28 cellular contexts compared by ENCODE assay signal in the genomic region with DNA sequence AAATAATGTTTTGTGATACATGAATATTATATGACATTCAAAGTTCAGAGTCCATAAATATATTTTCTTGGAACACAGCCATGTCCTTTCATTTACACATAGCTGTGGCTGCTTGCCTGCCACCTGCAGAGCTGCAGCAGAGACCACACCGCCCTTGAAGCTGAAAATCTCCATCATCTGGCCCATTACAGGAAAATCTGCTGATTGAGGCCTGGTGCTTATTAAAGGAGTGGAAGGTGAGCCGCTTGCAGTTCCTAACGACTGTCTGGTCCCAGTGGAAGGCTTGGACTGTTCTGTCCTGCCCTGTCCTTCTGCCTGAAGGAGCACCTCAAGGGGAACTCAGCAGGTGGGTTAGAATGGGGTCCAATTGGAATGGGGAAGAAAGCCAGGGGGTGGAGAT.
"Had no signal": no experiment of that assay in that cellular context is flagged by ENCODE, and none has a peak within 500 bp of the region (broad histone marks: within the 10 kb centered on the region; RNA-seq: fewer than 3 reads in every experiment).

No MANE protein-coding gene starts in this region.

- H3K4me3 Mint-ChIP-seq: mesothelial cell of epicardium; naive B cell; natural killer cell treated with Interleukin-12 subunit alpha and Interleukin-12 subunit beta and Interleukin-15 and Interleukin-18, amount 100 ng/mL, for 72 hours; neural progenitor cell; stimulated activated naive CD8-positive, alpha-beta T cell treated with anti-CD3 and anti-CD28 coated beads, Interleukin-15, amount 100 ng/mL, for 72 hours had no signal

- H3K36me3 ChIP-seq: esophagus muscularis mucosa, gastroesophageal sphincter, heart right ventricle, left lung, neural progenitor cell, right lobe of liver, suprapubic skin, transverse colon, vagina had no signal

- H3K27ac Mint-ChIP-seq: mesothelial cell of epicardium; naive B cell; natural killer cell treated with Interleukin-12 subunit alpha and Interleukin-12 subunit beta and Interleukin-15 and Interleukin-18, amount 100 ng/mL, for 72 hours; neural progenitor cell; progenitor cell of endocrine pancreas; stimulated activated naive CD8-positive, alpha-beta T cell treated with anti-CD3 and anti-CD28 coated beads, Interleukin-15, amount 100 ng/mL, for 72 hours had no signal

- H3K27ac ChIP-seq: esophagus muscularis mucosa, foreskin keratinocyte, gastroesophageal sphincter, heart right ventricle, left lung, neural progenitor cell, parathyroid adenoma, right lobe of liver, suprapubic skin, transverse colon, vagina had no signal

- H3K27me3 ChIP-seq: foreskin keratinocyte, left lung, neural progenitor cell, right lobe of liver, suprapubic skin, transverse colon, vagina had no signal

- DNase-seq: dermis blood vessel endothelial cell; effector memory CD4-positive, alpha-beta T cell; foreskin keratinocyte; heart right ventricle; hippocampal formation; left cardiac atrium; left lung; mesenchymal stem cell; mucosa of descending colon; naive B cell; right lobe of liver; stimulated activated CD4-positive, alpha-beta T cell treated with anti-CD3 and anti-CD28 coated beads, Interleukin-12 subunit alpha, Interleukin-12 subunit beta, amount 100 ng/mL, for 4 hours; stimulated activated CD4-positive, alpha-beta T cell treated with anti-CD3 and anti-CD28 coated beads, Interleukin-1b, Interleukin-23, amount 100 ng/mL, for 48 hours; stimulated activated CD4-positive, alpha-beta T cell treated with anti-CD3 and anti-CD28 coated beads, Interleukin-4, amount 100 ng/mL, for 1 hour; stimulated activated CD8-positive, alpha-beta memory T cell treated with anti-CD3 and anti-CD28 coated beads, Interleukin-4, amount 100 ng/mL, for 48 hours; stimulated activated naive CD4-positive, alpha-beta T cell; stimulated activated naive CD8-positive, alpha-beta T cell treated with anti-CD3 and anti-CD28 coated beads, Interleukin-15, amount 100 ng/mL, for 72 hours; transverse colon had no signal

- H3K4me3 ChIP-seq: esophagus muscularis mucosa, gastroesophageal sphincter, heart right ventricle, left lung, mucosa of descending colon, neural progenitor cell, right lobe of liver, smooth muscle cell, suprapubic skin, transverse colon, vagina had no signal

- H3K36me3 Mint-ChIP-seq: mesothelial cell of epicardium; naive B cell; natural killer cell treated with Interleukin-12 subunit alpha and Interleukin-12 subunit beta and Interleukin-15 and Interleukin-18, amount 100 ng/mL, for 72 hours; neural progenitor cell had no signal

- H3K9me3 Mint-ChIP-seq: mesothelial cell of epicardium; natural killer cell treated with Interleukin-12 subunit alpha and Interleukin-12 subunit beta and Interleukin-15 and Interleukin-18, amount 100 ng/mL, for 72 hours; neural progenitor cell had no signal

- H3K9me3 ChIP-seq: esophagus muscularis mucosa, gastroesophageal sphincter, heart right ventricle, left lung, mucosa of descending colon, right lobe of liver, suprapubic skin, transverse colon, vagina had no signal

- H2AFZ ChIP-seq: neural progenitor cell, parathyroid adenoma had no signal

- H3K9ac ChIP-seq: neural progenitor cell, parathyroid adenoma had no signal

- H3K4me1 Mint-ChIP-seq: naive B cell; neural progenitor cell; stimulated activated naive CD8-positive, alpha-beta T cell treated with anti-CD3 and anti-CD28 coated beads, Interleukin-15, amount 100 ng/mL, for 72 hours had no signal

- H3K4me2 ChIP-seq: neural progenitor cell, smooth muscle cell had no signal

- H3K79me2 ChIP-seq: parathyroid adenoma had no signal

- H3K4me1 ChIP-seq: foreskin keratinocyte, heart right ventricle, left lung, neural progenitor cell, parathyroid adenoma, right lobe of liver, vagina had no signal

- ATAC-seq: foreskin keratinocyte; gastroesophageal sphincter; heart right ventricle; left cardiac atrium; left lung; mucosa of descending colon; natural killer cell treated with Interleukin-12 subunit alpha and Interleukin-12 subunit beta and Interleukin-15 and Interleukin-18, amount 100 ng/mL, for 72 hours; right lobe of liver; stimulated activated naive CD8-positive, alpha-beta T cell treated with anti-CD3 and anti-CD28 coated beads, Interleukin-15, amount 100 ng/mL, for 72 hours had no signal

- H3K27me3 Mint-ChIP-seq: natural killer cell treated with Interleukin-12 subunit alpha and Interleukin-12 subunit beta and Interleukin-15 and Interleukin-18, amount 100 ng/mL, for 72 hours; stimulated activated naive CD8-positive, alpha-beta T cell treated with anti-CD3 and anti-CD28 coated beads, Interleukin-15, amount 100 ng/mL, for 72 hours had no signal
